18 cellular contexts compared by ENCODE assay signal in the genomic region with DNA sequence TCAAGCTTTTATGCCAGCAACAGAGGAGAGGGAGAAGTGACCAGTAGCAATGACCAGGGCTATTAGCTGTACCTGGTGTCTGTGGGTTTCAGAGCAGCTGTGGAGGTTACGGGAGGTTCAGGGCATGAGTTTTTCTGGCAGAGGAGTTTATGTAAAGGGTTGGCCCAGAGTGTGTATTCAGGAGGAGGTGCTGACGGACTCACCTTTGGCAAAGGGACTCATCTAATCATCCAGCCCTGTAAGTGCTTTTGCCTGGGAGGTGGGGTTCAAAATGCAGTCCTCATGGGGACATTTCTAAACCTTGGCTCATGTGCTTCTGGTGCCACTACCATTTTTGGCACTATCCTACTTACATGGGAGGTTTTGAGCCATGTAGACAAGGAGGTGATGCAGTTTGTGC.
A peak's percentile ranks its signal among the peaks of the same experiment; 100 is the strongest.
DNase-seq lines count a peak whose midpoint lies in the region; ATAC-seq and TF ChIP-seq lines count a peak whose summit lies in the region.
"Had no signal": no experiment of that assay in that cellular context is flagged by ENCODE, and none has a peak within 500 bp of the region (broad histone marks: within the 10 kb centered on the region; RNA-seq: fewer than 3 reads in every experiment).

No MANE protein-coding gene starts in this region.

- peak overlapping the region; percentile 72 for H3K4me3 ChIP-seq in BLaER1
- peak overlapping the region; percentile 54 for H3K4me3 ChIP-seq in CD8-positive, alpha-beta T cell (ENCODE audit: low read depth, low read length)
- no peak overlapping the region for H3K4me3 ChIP-seq in right cardiac atrium (ENCODE audit: low read length)
- H3K4me3 ChIP-seq: adrenal gland, prostate gland had no signal

- H3K9me3 ChIP-seq in BLaER1 = no peaks in the 10 kb centered on the region
- no peaks in the 10 kb centered on the region for H3K9me3 ChIP-seq in CD8-positive, alpha-beta T cell (ENCODE audit: low read length)
- H3K9me3 ChIP-seq in right cardiac atrium (ENCODE audit: control insufficient read depth, low read length) = no peaks in the 10 kb centered on the region
- H3K9me3 ChIP-seq: adrenal gland, BE2C, prostate gland had no signal

- no peak for DNase-seq in CD8-positive, alpha-beta T cell
- no peak for DNase-seq in activated T-helper 1 cell treated with anti-CD3 and anti-CD28 coated beads, Interleukin-12 subunit alpha, Interleukin-12 subunit beta, Interleukin-2, Interleukin-4 antibody, amounts not matched to agents 30 ng/mL and 10 ng/mL and 1 ng/mL, durations not matched to agents 14 hours and 24 hours and 36 hours (ENCODE audit: low spot score)
- DNase-seq in right cardiac atrium (peak in 1 of 3 donors; percentile 51), cerebellar cortex (ENCODE audit: low spot score) (no peak), NCI-H2171 (lab: John Stamatoyannopoulos, UW) (no peak)
- no peak for DNase-seq in activated CD4-positive, CD25-positive, alpha-beta regulatory T cell treated with anti-CD3 and anti-CD28 coated beads, Interleukin-2, amount 50 U/mL, for 72 hours
- DNase-seq: adrenal gland; BE2C; central memory CD4-positive, alpha-beta T cell; DMS79; endodermal cell; IMR-90; NCI-H1048; NCI-H774; substantia nigra had no signal

- H3K27me3 ChIP-seq in BLaER1 (no peaks in the 10 kb centered on the region), right cardiac atrium (ENCODE audit: control insufficient read depth, insufficient read depth) (no peaks in the 10 kb centered on the region)
- no peaks in the 10 kb centered on the region for H3K27me3 ChIP-seq in CD8-positive, alpha-beta T cell (ENCODE audit: insufficient read depth, low read length)
- H3K27me3 ChIP-seq: adrenal gland, BE2C had no signal

- ATAC-seq in CD8-positive, alpha-beta T cell = no peak
- peak; percentile 58 to 73 for ATAC-seq in right cardiac atrium
- ATAC-seq: left lobe of liver had no signal

- peak overlapping the region; percentile 84 for H3K4me3 Mint-ChIP-seq in CD8-positive, alpha-beta T cell
- H3K4me3 Mint-ChIP-seq in activated T-helper 1 cell treated with anti-CD3 and anti-CD28 coated beads, Interleukin-12 subunit alpha, Interleukin-12 subunit beta, Interleukin-2, Interleukin-4 antibody, amounts not matched to agents 30 ng/mL and 10 ng/mL and 1 ng/mL, durations not matched to agents 14 hours and 24 hours and 36 hours = peak overlapping the region; percentile 91
- H3K4me3 Mint-ChIP-seq: endodermal cell had no signal

- no peak for TF ChIP-seq CTCF in CD8-positive, alpha-beta T cell (IDR thresholded peaks at IDR 0.05)

- H3K9ac ChIP-seq in BLaER1 = peak overlapping the region; percentile 80

- POLR2A ChIA-PET in CD8-positive, alpha-beta T cell (lab: Charles Lee) = interaction anchor here (1.8 to 4.1 kb wide), 3 partner anchors 13 to 62 kb away, joined by 5 to 30 read pairs (median 12); no protein-coding TSS in a partner anchor

- peaks cover 97% of the 10 kb centered on the region for H3K4me1 ChIP-seq in BLaER1
- no peaks in the 10 kb centered on the region for H3K4me1 ChIP-seq in CD8-positive, alpha-beta T cell (ENCODE audit: insufficient read depth, low read length)
- H3K4me1 ChIP-seq in right cardiac atrium (ENCODE audit: control insufficient read depth, insufficient read depth, low read length) = peaks cover 18% of the 10 kb centered on the region
- H3K4me1 ChIP-seq: adrenal gland, prostate gland had no signal

- intact Hi-C loops in CD8-positive, alpha-beta T cell (cut with DNase I, micrococcal nuclease) = loop anchor here (5.0 to 10.0 kb wide), 5 partner anchors 171 to 579 kb away; no protein-coding TSS in a partner anchor
- intact Hi-C loops in activated T-helper 1 cell treated with anti-CD3 and anti-CD28 coated beads, Interleukin-12 subunit alpha, Interleukin-12 subunit beta, Interleukin-2, Interleukin-4 antibody, amounts not matched to agents 30 ng/mL and 10 ng/mL and 1 ng/mL, durations not matched to agents 14 hours and 24 hours and 36 hours (cut with micrococcal nuclease) = loop anchor here (1.0 to 5.0 kb wide), 4 partner anchors 10 to 496 kb away; no protein-coding TSS in a partner anchor
- intact Hi-C loops in right cardiac atrium (cut with DNase I) = no loop called here

- H3K9me3 Mint-ChIP-seq in CD8-positive, alpha-beta T cell = no peaks in the 10 kb centered on the region
- H3K9me3 Mint-ChIP-seq in activated T-helper 1 cell treated with anti-CD3 and anti-CD28 coated beads, Interleukin-12 subunit alpha, Interleukin-12 subunit beta, Interleukin-2, Interleukin-4 antibody, amounts not matched to agents 30 ng/mL and 10 ng/mL and 1 ng/mL, durations not matched to agents 14 hours and 24 hours and 36 hours = no peaks in the 10 kb centered on the region
- H3K9me3 Mint-ChIP-seq: endodermal cell had no signal

- peaks cover 93% of the 10 kb centered on the region for H3K36me3 ChIP-seq in BLaER1
- H3K36me3 ChIP-seq in CD8-positive, alpha-beta T cell (ENCODE audit: insufficient read depth, low read length) = no peaks in the 10 kb centered on the region
- H3K36me3 ChIP-seq: adrenal gland, BE2C, prostate gland had no signal

- H3K27ac Mint-ChIP-seq in CD8-positive, alpha-beta T cell = peak overlapping the region; percentile 99
- H3K27ac Mint-ChIP-seq in activated T-helper 1 cell treated with anti-CD3 and anti-CD28 coated beads, Interleukin-12 subunit alpha, Interleukin-12 subunit beta, Interleukin-2, Interleukin-4 antibody, amounts not matched to agents 30 ng/mL and 10 ng/mL and 1 ng/mL, durations not matched to agents 14 hours and 24 hours and 36 hours = peak overlapping the region; percentile 99
- H3K27ac Mint-ChIP-seq: endodermal cell had no signal

- H3K36me3 Mint-ChIP-seq in CD8-positive, alpha-beta T cell = peaks cover 61% of the 10 kb centered on the region
- peaks cover 73% of the 10 kb centered on the region for H3K36me3 Mint-ChIP-seq in activated T-helper 1 cell treated with anti-CD3 and anti-CD28 coated beads, Interleukin-12 subunit alpha, Interleukin-12 subunit beta, Interleukin-2, Interleukin-4 antibody, amounts not matched to agents 30 ng/mL and 10 ng/mL and 1 ng/mL, durations not matched to agents 14 hours and 24 hours and 36 hours (ENCODE audit: low read depth)

- peak overlapping the region; percentile 80 for H3K27ac ChIP-seq in BLaER1
- peak overlapping the region; percentile 27 for H3K27ac ChIP-seq in CD8-positive, alpha-beta T cell (ENCODE audit: low read depth, low read length)
- peak overlapping the region; percentile 90 for H3K27ac ChIP-seq in right cardiac atrium (ENCODE audit: low read length)
- H3K27ac ChIP-seq: adrenal gland, prostate gland had no signal

- CTCF ChIA-PET in CD8-positive, alpha-beta T cell (lab: Charles Lee) = interaction anchor here (0.7 to 1.0 kb wide), 2 partner anchors 381 to 514 kb away, joined by 3 read pairs; no protein-coding TSS in a partner anchor

- H3K4me1 Mint-ChIP-seq in CD8-positive, alpha-beta T cell (ENCODE audit: low read depth) = peaks cover 37% of the 10 kb centered on the region
- H3K4me1 Mint-ChIP-seq in activated T-helper 1 cell treated with anti-CD3 and anti-CD28 coated beads, Interleukin-12 subunit alpha, Interleukin-12 subunit beta, Interleukin-2, Interleukin-4 antibody, amounts not matched to agents 30 ng/mL and 10 ng/mL and 1 ng/mL, durations not matched to agents 14 hours and 24 hours and 36 hours (ENCODE audit: low read depth) = peaks cover 40% of the 10 kb centered on the region

- no peaks in the 10 kb centered on the region for H3K27me3 Mint-ChIP-seq in CD8-positive, alpha-beta T cell (ENCODE audit: low read depth)
- no peaks in the 10 kb centered on the region for H3K27me3 Mint-ChIP-seq in activated T-helper 1 cell treated with anti-CD3 and anti-CD28 coated beads, Interleukin-12 subunit alpha, Interleukin-12 subunit beta, Interleukin-2, Interleukin-4 antibody, amounts not matched to agents 30 ng/mL and 10 ng/mL and 1 ng/mL, durations not matched to agents 14 hours and 24 hours and 36 hours (ENCODE audit: insufficient read depth)

- H4K20me1 ChIP-seq in BLaER1 = peaks cover 97% of the 10 kb centered on the region

- WGBS in right cardiac atrium = 78% methylated on average over 2 of the region's 2 CpGs

- peak overlapping the region; percentile 88 for H3K4me2 ChIP-seq in BLaER1

Comparison
In these comparisons a context has a peak if more than half of its experiments do, and no peak if none do; other contexts are left out.
1. H3K27ac ChIP-seq: peak in every context shown above with its lines; median percentile 90 in right cardiac atrium; 80 in BLaER1; 27 in CD8-positive, alpha-beta T cell.
2. intact Hi-C loops: an anchor here in CD8-positive, alpha-beta T cell (5.0 to 10.0 kb wide) and activated T-helper 1 cell treated with anti-CD3 and anti-CD28 coated beads, Interleukin-12 subunit alpha, Interleukin-12 subunit beta, Interleukin-2, Interleukin-4 antibody, amounts not matched to agents 30 ng/mL and 10 ng/mL and 1 ng/mL, durations not matched to agents 14 hours and 24 hours and 36 hours (1.0 to 5.0 kb wide); none called in right cardiac atrium.